Comparison of ENCODE assay signal across 22 cellular contexts in the genomic region with DNA sequence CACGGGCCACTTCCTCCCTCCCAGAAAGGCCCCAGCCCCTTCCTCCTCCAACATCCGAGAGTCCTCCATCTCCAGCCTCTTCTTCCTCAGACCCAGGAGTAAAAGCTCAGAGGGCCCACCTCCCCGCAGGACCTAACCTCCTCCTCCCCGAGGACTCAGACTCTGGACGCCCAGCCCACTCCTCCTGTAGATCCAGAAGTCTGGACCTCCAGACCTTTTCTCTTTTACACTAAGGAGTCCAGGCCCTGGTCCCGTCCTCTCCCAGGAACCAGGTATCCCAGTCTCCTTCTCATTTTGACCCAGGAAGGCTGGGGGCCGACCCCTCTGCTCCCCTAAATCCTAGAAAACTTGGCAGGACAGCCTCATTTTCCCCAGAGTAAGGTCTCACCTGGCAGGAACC. TPM values are rescaled to one million over a fixed set of nuclear protein-coding genes. Genes with fewer than 3 reads are reported as not detected.
"Had no signal": no experiment of that assay in that cellular context is flagged by ENCODE, and none has a peak within 500 bp of the region (broad histone marks: within the 10 kb centered on the region; RNA-seq: fewer than 3 reads in every experiment).

No MANE protein-coding gene starts in this region.

- H3K4me1 Mint-ChIP-seq: activated naive CD4-positive, alpha-beta T cell treated with anti-CD3 and anti-CD28 coated beads, Interleukin-2, amount 50 U/mL, for 24 hours had no signal

- H3K27ac ChIP-seq: SK-N-MC had no signal

- H3K27ac Mint-ChIP-seq: activated CD8-positive, alpha-beta T cell treated with anti-CD3 and anti-CD28 coated beads, Interleukin-2, amount 10 ng/mL, durations not matched to agents 7 days and 5 days; activated naive CD4-positive, alpha-beta T cell treated with anti-CD3 and anti-CD28 coated beads, Interleukin-2, amount 50 U/mL, for 24 hours; activated T-helper 1 cell treated with anti-CD3 and anti-CD28 coated beads, Interleukin-12 subunit alpha, Interleukin-12 subunit beta, Interleukin-2, Interleukin-4 antibody, amounts not matched to agents 30 ng/mL and 10 ng/mL and 1 ng/mL, durations not matched to agents 14 hours and 24 hours and 36 hours; T-helper 1 cell treated with Interleukin-12 subunit alpha and Interleukin-12 subunit beta and Interleukin-4 antibody, amounts not matched to agents 30 μg/mL and 1 μg/mL, for 36 hours had no signal

- H3K4me3 ChIP-seq: MG63, SK-N-MC had no signal

- DNase-seq: activated CD4-positive, alpha-beta T cell treated with anti-CD3 and anti-CD28 coated beads for 4 hours; activated effector memory CD4-positive, alpha-beta T cell treated with Interleukin-2 at 50 U/mL for 16 hours; activated naive CD4-positive, alpha-beta T cell; activated T-cell treated with anti-CD3 and anti-CD28 coated beads, Interleukin-2, amount 50 U/mL, for 1 hour; MV-4-11; NCI-H1092 treated with DMSO at 0.1 percent for 48 hours; NCI-H1694 treated with DMSO at 0.1 percent for 48 hours; NCI-H2029 treated with DMSO at 0.1 percent for 48 hours; NCI-H345; NCI-H510A; NCI-H526 treated with DMSO at 0.1 percent for 48 hours had no signal

- H3K36me3 ChIP-seq: breast epithelium, MG63 had no signal

- H3K36me3 Mint-ChIP-seq: activated naive CD4-positive, alpha-beta T cell treated with anti-CD3 and anti-CD28 coated beads, Interleukin-2, amount 50 U/mL, for 24 hours had no signal

- ATAC-seq: activated CD4-positive, CD25-positive, alpha-beta regulatory T cell treated with anti-CD3 and anti-CD28 coated beads, Interleukin-2, amount 50 U/mL, for 24 hours; Right ventricle myocardium inferior had no signal

- H3K4me3 Mint-ChIP-seq: activated CD8-positive, alpha-beta T cell treated with anti-CD3 and anti-CD28 coated beads, Interleukin-2, amount 10 ng/mL, durations not matched to agents 7 days and 5 days; activated naive CD4-positive, alpha-beta T cell treated with anti-CD3 and anti-CD28 coated beads, Interleukin-2, amount 50 U/mL, for 24 hours; activated T-helper 1 cell treated with anti-CD3 and anti-CD28 coated beads, Interleukin-12 subunit alpha, Interleukin-12 subunit beta, Interleukin-2, Interleukin-4 antibody, amounts not matched to agents 30 ng/mL and 10 ng/mL and 1 ng/mL, durations not matched to agents 14 hours and 24 hours and 36 hours; T-helper 1 cell treated with Interleukin-12 subunit alpha and Interleukin-12 subunit beta and Interleukin-4 antibody, amounts not matched to agents 30 μg/mL and 1 μg/mL, for 36 hours had no signal

- H3K9me3 ChIP-seq: breast epithelium, MG63 had no signal

- H3K9me3 Mint-ChIP-seq: activated naive CD4-positive, alpha-beta T cell treated with anti-CD3 and anti-CD28 coated beads, Interleukin-2, amount 50 U/mL, for 24 hours; activated T-helper 1 cell treated with anti-CD3 and anti-CD28 coated beads, Interleukin-12 subunit alpha, Interleukin-12 subunit beta, Interleukin-2, Interleukin-4 antibody, amounts not matched to agents 30 ng/mL and 10 ng/mL and 1 ng/mL, durations not matched to agents 14 hours and 24 hours and 36 hours; T-helper 1 cell treated with Interleukin-12 subunit alpha and Interleukin-12 subunit beta and Interleukin-4 antibody, amounts not matched to agents 30 μg/mL and 1 μg/mL, for 36 hours had no signal

RNA-seq across cellular contexts. Expression of gene KLK8, which starts 1.9 kb away (rescaled TPM):
- total RNA-seq: activated CD8-positive, alpha-beta T cell treated with anti-CD3 and anti-CD28 coated beads, Interleukin-2, amount 10 ng/mL, durations not matched to agents 7 days and 5 days; activated T-helper 1 cell treated with anti-CD3 and anti-CD28 coated beads, Interleukin-12 subunit alpha, Interleukin-12 subunit beta, Interleukin-2, Interleukin-4 antibody, amounts not matched to agents 30 ng/mL and 10 ng/mL and 1 ng/mL, durations not matched to agents 14 hours and 24 hours and 36 hours; aorta; cerebellum; Right ventricle myocardium inferior had no signal
- polyA plus RNA-seq: aorta had no signal

RNA-seq across cellular contexts. Expression of gene KLK10, which starts 16.2 kb away (rescaled TPM):
- total RNA-seq: activated CD8-positive, alpha-beta T cell treated with anti-CD3 and anti-CD28 coated beads, Interleukin-2, amount 10 ng/mL, durations not matched to agents 7 days and 5 days; activated T-helper 1 cell treated with anti-CD3 and anti-CD28 coated beads, Interleukin-12 subunit alpha, Interleukin-12 subunit beta, Interleukin-2, Interleukin-4 antibody, amounts not matched to agents 30 ng/mL and 10 ng/mL and 1 ng/mL, durations not matched to agents 14 hours and 24 hours and 36 hours; aorta; Right ventricle myocardium inferior had no signal

RNA-seq across cellular contexts. Expression of gene KLK7, which starts 19.6 kb away (rescaled TPM):
- total RNA-seq: activated CD8-positive, alpha-beta T cell treated with anti-CD3 and anti-CD28 coated beads, Interleukin-2, amount 10 ng/mL, durations not matched to agents 7 days and 5 days; activated T-helper 1 cell treated with anti-CD3 and anti-CD28 coated beads, Interleukin-12 subunit alpha, Interleukin-12 subunit beta, Interleukin-2, Interleukin-4 antibody, amounts not matched to agents 30 ng/mL and 10 ng/mL and 1 ng/mL, durations not matched to agents 14 hours and 24 hours and 36 hours; aorta; cerebellum; Right ventricle myocardium inferior had no signal
- polyA plus RNA-seq: aorta had no signal

RNA-seq across cellular contexts. Expression of gene KLK11, which starts 23.1 kb away (rescaled TPM):
- total RNA-seq: activated CD8-positive, alpha-beta T cell treated with anti-CD3 and anti-CD28 coated beads, Interleukin-2, amount 10 ng/mL, durations not matched to agents 7 days and 5 days; activated T-helper 1 cell treated with anti-CD3 and anti-CD28 coated beads, Interleukin-12 subunit alpha, Interleukin-12 subunit beta, Interleukin-2, Interleukin-4 antibody, amounts not matched to agents 30 ng/mL and 10 ng/mL and 1 ng/mL, durations not matched to agents 14 hours and 24 hours and 36 hours; aorta; cerebellum; Right ventricle myocardium inferior had no signal

RNA-seq across cellular contexts. Expression of gene KLK12, which starts 31.5 kb away (rescaled TPM):
- total RNA-seq: activated CD8-positive, alpha-beta T cell treated with anti-CD3 and anti-CD28 coated beads, Interleukin-2, amount 10 ng/mL, durations not matched to agents 7 days and 5 days; activated T-helper 1 cell treated with anti-CD3 and anti-CD28 coated beads, Interleukin-12 subunit alpha, Interleukin-12 subunit beta, Interleukin-2, Interleukin-4 antibody, amounts not matched to agents 30 ng/mL and 10 ng/mL and 1 ng/mL, durations not matched to agents 14 hours and 24 hours and 36 hours; aorta; breast epithelium; cerebellum; Right ventricle myocardium inferior had no signal
- polyA plus RNA-seq: aorta had no signal
